ENCODE assay signal across 2 cellular contexts in genomic region chr1:199843096-199843495, GRCh38.
ATAC-seq and TF ChIP-seq lines count a peak whose summit lies in the region.
"Not testable (repeated sequence)": the region's sequence is repeated elsewhere in the genome, so short reads cannot be mapped to it uniquely, and the experiment has no call there.

No MANE protein-coding gene starts in this region.

- POLR2A ChIA-PET in HEK293 (lab: Yijun Ruan, JAX): not testable (repeated sequence)

- not testable (repeated sequence) for H3K36me3 ChIP-seq in HEK293 (ENCODE audit: control insufficient read depth in 2 of 2, insufficient read depth in 1 of 2, low read length in 2 of 2)

- ATAC-seq in SK-N-SH treated with all-trans-retinoic acid at 6 μM for 48 hours: not testable (repeated sequence)

- CTCF ChIA-PET in HEK293 (lab: Yijun Ruan, JAX): interaction anchor here (0.7 kb wide), 1 partner anchor 151 kb away, joined by 4 read pairs; no protein-coding TSS in a partner anchor

- not testable (repeated sequence) for H3K9me3 ChIP-seq in HEK293 (ENCODE audit: control insufficient read depth, insufficient read depth, low read depth, low read length)

- TF ChIP-seq CTCF in HEK293 (tag by site-specific recombination; IDR thresholded peaks at IDR 0.05): not testable (repeated sequence)

- not testable (repeated sequence) for H3K4me1 ChIP-seq in HEK293 (ENCODE audit: control insufficient read depth, insufficient read depth, low read length)

- H3K27ac ChIP-seq in HEK293 (ENCODE audit: extremely low read depth, low read depth, low read length): not testable (repeated sequence)

- not testable (repeated sequence) for H3K4me3 ChIP-seq in HEK293 (ENCODE audit: low read depth, low read length)

TF ChIP-seq in HEK293, 187 proteins besides CTCF, POLR2A, EP300 and RAD21:
- TF ChIP-seq ZNF146 (tag by site-specific recombination; IDR thresholded peaks at IDR 0.05): peak; percentile 75

TF ChIP-seq in SK-N-SH treated with all-trans-retinoic acid at 6 μM for 48 hours, 23 proteins besides CTCF, POLR2A, EP300 and RAD21:
- peak; percentile 72 for TF ChIP-seq ZNF8 (CRISPR knock-in tag; IDR thresholded peaks at IDR 0.05)
